ENCODE assay signal across 22 cellular contexts in the genomic region with DNA sequence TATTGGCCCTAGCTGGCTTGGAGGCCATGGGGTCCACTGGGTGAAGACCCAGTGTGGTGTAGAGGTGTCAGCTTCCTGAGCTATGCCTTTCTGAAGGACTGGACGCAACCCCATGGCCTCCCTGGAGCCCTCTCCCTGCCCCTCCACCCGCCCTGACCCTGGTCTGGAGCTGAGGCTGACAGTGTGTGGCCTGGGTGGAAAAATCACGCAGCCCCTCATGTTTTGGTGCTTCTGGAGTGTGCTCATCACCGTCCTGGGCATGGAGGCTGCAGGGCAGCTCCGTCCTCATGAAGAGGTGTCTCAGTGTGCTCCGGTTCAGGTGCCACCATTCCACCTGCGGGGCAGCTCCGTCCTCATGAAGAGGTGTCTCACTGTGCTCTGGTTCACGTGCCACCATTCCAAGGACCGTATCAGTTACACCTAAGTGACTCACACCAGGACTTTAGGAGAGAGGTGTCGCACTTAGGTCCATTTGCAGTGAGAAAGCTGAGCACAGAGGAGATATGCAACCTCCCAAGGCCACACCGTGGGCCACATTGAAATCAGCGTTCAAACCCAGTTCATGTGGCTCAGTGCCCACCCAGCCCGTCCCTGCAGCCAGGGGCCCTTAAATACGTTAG.
DNase-seq lines count a peak whose midpoint lies in the region; ATAC-seq and TF ChIP-seq lines count a peak whose summit lies in the region.
"Had no signal": no experiment of that assay in that cellular context is flagged by ENCODE, and none has a peak within 500 bp of the region (broad histone marks: within the 10 kb centered on the region; RNA-seq: fewer than 3 reads in every experiment).

No MANE protein-coding gene starts in this region.

- H3K23ac ChIP-seq in neuronal stem cell (ENCODE audit: low read depth, low read length, poor library complexity): no peak overlapping the region

- intact Hi-C loops in esophagus muscularis mucosa (cut with DNase I) (no loop called here), vagina (cut with DNase I) (no loop called here)

- H3K9me3 ChIP-seq in esophagus muscularis mucosa (peaks cover 0 to 3% (median 0%) of the 10 kb centered on the region in 4 donors), neuronal stem cell (replicated peaks in 1 of 2; ENCODE audit: control insufficient read depth in 2 of 2, insufficient read depth in 1 of 2, low read depth in 1 of 2, low read length in 2 of 2) (no peaks in the 10 kb centered on the region), vagina (no peaks in the 10 kb centered on the region)
- H3K9me3 ChIP-seq: BE2C had no signal

- H3K4me2 ChIP-seq in neuronal stem cell (ENCODE audit: insufficient read depth, low read length, poor library complexity, severe bottlenecking): no peak overlapping the region
- H3K4me2 ChIP-seq: GM23338 had no signal

- H3K18ac ChIP-seq in neuronal stem cell (ENCODE audit: low read length): no peak overlapping the region

- H3K4me3 Mint-ChIP-seq in activated CD8-positive, alpha-beta memory T cell treated with anti-CD3 and anti-CD28 coated beads, Interleukin-2, amount 10 ng/mL, durations not matched to agents 7 days and 5 days: no peak overlapping the region
- H3K4me3 Mint-ChIP-seq: CD14-positive monocyte; CD4-positive, alpha-beta T cell; GM23338; H9 had no signal

- no peaks in the 10 kb centered on the region for H3K27me3 Mint-ChIP-seq in activated CD8-positive, alpha-beta memory T cell treated with anti-CD3 and anti-CD28 coated beads, Interleukin-2, amount 10 ng/mL, durations not matched to agents 7 days and 5 days
- H3K27me3 Mint-ChIP-seq: CD4-positive, alpha-beta T cell had no signal

- H4K8ac ChIP-seq in neuronal stem cell (ENCODE audit: low read depth, low read length): no peak overlapping the region

- in situ Hi-C loops in ACHN (cut with HindIII; ENCODE audit: low pct_ligation_motif_present, low pct_unique_long_range_greater_than_20kb, low sequenced_read_pairs): no loop called here

- H2AK5ac ChIP-seq in neuronal stem cell (ENCODE audit: low read depth, low read length): no peak overlapping the region

- H3K27ac Mint-ChIP-seq in activated CD8-positive, alpha-beta memory T cell treated with anti-CD3 and anti-CD28 coated beads, Interleukin-2, amount 10 ng/mL, durations not matched to agents 7 days and 5 days: no peak overlapping the region
- H3K27ac Mint-ChIP-seq: CD14-positive monocyte; CD4-positive, alpha-beta T cell; GM23338; H9 had no signal

- TF ChIP-seq EP300 in esophagus muscularis mucosa (IDR thresholded peaks at IDR 0.05): no peak

- H2BK120ac ChIP-seq in neuronal stem cell (ENCODE audit: low read depth, low read length): no peak overlapping the region

- H3K4ac ChIP-seq in neuronal stem cell (ENCODE audit: low read length): no peak overlapping the region

- H3K36me3 Mint-ChIP-seq in activated CD8-positive, alpha-beta memory T cell treated with anti-CD3 and anti-CD28 coated beads, Interleukin-2, amount 10 ng/mL, durations not matched to agents 7 days and 5 days: no peaks in the 10 kb centered on the region
- H3K36me3 Mint-ChIP-seq: CD14-positive monocyte had no signal

- DNase-seq in activated CD8-positive, alpha-beta memory T cell treated with anti-CD3 and anti-CD28 coated beads, Interleukin-2, amount 10 ng/mL, durations not matched to agents 7 days and 5 days: peak; percentile 8
- no peak for DNase-seq in activated CD8-positive, alpha-beta memory T cell treated with anti-CD3 and anti-CD28 coated beads for 24 hours
- peak; percentile 90 for DNase-seq in esophagus muscularis mucosa (ENCODE audit: extremely low spot score)
- DNase-seq in neuronal stem cell (ENCODE audit: low spot score): no peak
- peak; percentile 62 to 92 for DNase-seq in vagina (ENCODE audit: extremely low spot score in 2 of 2)
- no peak for DNase-seq in ACHN
- no peak for DNase-seq in NCI-H1105 treated with DMSO at 0.1 percent for 48 hours (lab: John Stamatoyannopoulos, UW)
- DNase-seq: AML-193; BE2C; Calu3; CD4-positive, alpha-beta T cell; COR-L47; DMS53; DMS79 treated with DMSO at 0.1 percent for 48 hours; GF-D8; H9 had no signal

- H3K4me1 Mint-ChIP-seq in activated CD8-positive, alpha-beta memory T cell treated with anti-CD3 and anti-CD28 coated beads, Interleukin-2, amount 10 ng/mL, durations not matched to agents 7 days and 5 days: no peaks in the 10 kb centered on the region
- H3K4me1 Mint-ChIP-seq: CD14-positive monocyte, GM23338, H9 had no signal

- H3K14ac ChIP-seq in neuronal stem cell (ENCODE audit: low read length): peak overlapping the region; percentile 67

- no peak overlapping the region for H4K91ac ChIP-seq in neuronal stem cell (ENCODE audit: low read depth, low read length, poor library complexity)

- no peak for TF ChIP-seq POLR2A in esophagus muscularis mucosa (IDR thresholded peaks at IDR 0.05; ENCODE audit: low read depth)
- TF ChIP-seq POLR2A in vagina (IDR thresholded peaks at IDR 0.05): no peak

- no peak overlapping the region for H2BK12ac ChIP-seq in neuronal stem cell (ENCODE audit: low read length)

- H2BK15ac ChIP-seq in neuronal stem cell (ENCODE audit: low read length): no peak overlapping the region

- CTCF ChIA-PET in activated CD8-positive, alpha-beta memory T cell treated with anti-CD3 and anti-CD28 coated beads, Interleukin-2, amount 10 ng/mL, durations not matched to agents 7 days and 5 days (lab: Charles Lee): no interaction called here

- TF ChIP-seq CTCF in esophagus muscularis mucosa (IDR thresholded peaks at IDR 0.05): no peak
- TF ChIP-seq CTCF in vagina (IDR thresholded peaks at IDR 0.05): no peak

- no peaks in the 10 kb centered on the region for H3K79me1 ChIP-seq in neuronal stem cell (ENCODE audit: low read depth, low read length)

- H3K9me3 Mint-ChIP-seq in activated CD8-positive, alpha-beta memory T cell treated with anti-CD3 and anti-CD28 coated beads, Interleukin-2, amount 10 ng/mL, durations not matched to agents 7 days and 5 days (ENCODE audit: low read depth): peaks cover 14% of the 10 kb centered on the region
- H3K9me3 Mint-ChIP-seq: GM23338, H9 had no signal

- 54% methylated on average over 5 of the region's 15 CpGs for WGBS in esophagus muscularis mucosa
- WGBS in neuronal stem cell (ENCODE audit: extremely low coverage in 2 of 2, insufficient read length in 2 of 2, insufficient replicate concordance in 1 of 2), 2 donors: no CpG with 5 or more reads among the region's 15 CpGs

- H3K4me3 ChIP-seq in esophagus muscularis mucosa (no peak overlapping the region), neuronal stem cell (ENCODE audit: low read length in 2 of 2) (no peak overlapping the region), vagina (no peak overlapping the region)
- H3K4me3 ChIP-seq: BLaER1 treated with 17β-estradiol and CSF1 and Interleukin-3, amounts not matched to agents 10 nM and 100 nM; GM23338 had no signal

- H3K4me1 ChIP-seq in esophagus muscularis mucosa (no peaks in the 10 kb centered on the region), neuronal stem cell (ENCODE audit: control insufficient read depth in 2 of 2, insufficient read depth in 1 of 2, low read depth in 1 of 2, low read length in 2 of 2) (peaks cover 0 to under 1% of the 10 kb centered on the region in 2 donors), vagina (no peaks in the 10 kb centered on the region)
- H3K4me1 ChIP-seq: BE2C had no signal

- H3K9ac ChIP-seq in neuronal stem cell (ENCODE audit: low read depth, low read length, poor library complexity): no peak overlapping the region
- H3K9ac ChIP-seq: BLaER1 treated with 17β-estradiol and CSF1 and Interleukin-3, amounts not matched to agents 10 nM and 100 nM had no signal

- no peak overlapping the region for H2BK5ac ChIP-seq in neuronal stem cell (ENCODE audit: low read length)

- H2AFZ ChIP-seq in neuronal stem cell (ENCODE audit: low read length): no peak overlapping the region
- H2AFZ ChIP-seq: GM23338 had no signal

- H3K27me3 ChIP-seq in esophagus muscularis mucosa: no peaks in the 10 kb centered on the region
- no peaks in the 10 kb centered on the region for H3K27me3 ChIP-seq in neuronal stem cell (ENCODE audit: control insufficient read depth in 3 of 3, insufficient read depth in 3 of 3, low read depth in 1 of 3, low read length in 3 of 3)
- no peaks in the 10 kb centered on the region for H3K27me3 ChIP-seq in vagina
- H3K27me3 ChIP-seq: BE2C; BLaER1 treated with 17β-estradiol and CSF1 and Interleukin-3, amounts not matched to agents 10 nM and 100 nM had no signal

- H3K36me3 ChIP-seq in esophagus muscularis mucosa (no peaks in the 10 kb centered on the region), neuronal stem cell (replicated peaks in 1 of 2; ENCODE audit: control insufficient read depth in 2 of 2, insufficient read depth in 2 of 2, low read length in 2 of 2) (no peaks in the 10 kb centered on the region), vagina (no peaks in the 10 kb centered on the region)
- H3K36me3 ChIP-seq: BE2C; BLaER1 treated with 17β-estradiol and CSF1 and Interleukin-3, amounts not matched to agents 10 nM and 100 nM had no signal

- no peak for ATAC-seq in activated CD8-positive, alpha-beta memory T cell treated with anti-CD3 and anti-CD28 coated beads, Interleukin-2, amount 10 ng/mL, durations not matched to agents 7 days and 5 days
- no peak for ATAC-seq in HG02759 (IDR thresholded peaks at IDR 0.05; ENCODE audit: unreplicated experiment)
- ATAC-seq: GM23338, HCT116 had no signal

- H3K27ac ChIP-seq in esophagus muscularis mucosa (replicated peaks in 1 of 4) (no peak overlapping the region), neuronal stem cell (replicated peaks; ENCODE audit: low read length) (no peak overlapping the region), vagina (no peak overlapping the region)
- H3K27ac ChIP-seq: 22Rv1; BLaER1 treated with 17β-estradiol and CSF1 and Interleukin-3, amounts not matched to agents 10 nM and 100 nM had no signal

Comparison
In these comparisons a context has a peak if more than half of its experiments do, and no peak if none do; other contexts are left out.
1. DNase-seq: peak in activated CD8-positive, alpha-beta memory T cell treated with anti-CD3 and anti-CD28 coated beads, Interleukin-2, amount 10 ng/mL, durations not matched to agents 7 days and 5 days (single experiment), esophagus muscularis mucosa (single experiment) and vagina (2 of 2); none in activated CD8-positive, alpha-beta memory T cell treated with anti-CD3 and anti-CD28 coated beads for 24 hours (single experiment), neuronal stem cell (single experiment), ACHN (single experiment) and NCI-H1105 treated with DMSO at 0.1 percent for 48 hours (single experiment).